ENCODE assay signal across 8 cellular contexts in genomic region chr22:50341977-50342650, GRCh38.
DNase-seq lines count a peak whose midpoint lies in the region; ATAC-seq and TF ChIP-seq lines count a peak whose summit lies in the region.

No MANE protein-coding gene starts in this region.

- H3K27me3 ChIP-seq in NT2/D1 (ENCODE audit: insufficient read depth, insufficient read length) = peaks cover 3% of the 10 kb centered on the region

- TF ChIP-seq CTCF in 22Rv1 (IDR thresholded peaks at IDR 0.05) = peak; percentile 97

- H3K4me3 ChIP-seq in NT2/D1 (ENCODE audit: insufficient read length, low read depth) = peak overlapping the region; percentile 65

- H3K4me1 ChIP-seq in NT2/D1 (ENCODE audit: insufficient read depth, insufficient read length) = peaks cover 11% of the 10 kb centered on the region

- DNase-seq in HPDE6-E6E7 (ENCODE audit: extremely low spot score) (peak; percentile 55), NT2/D1 (ENCODE audit: low read depth, low spot score) (peak; percentile 52), epidermal melanocyte (ENCODE audit: insufficient read length, low spot score) (peak; percentile 47), midbrain (lab: John Stamatoyannopoulos, UW) (peak; percentile 90)
- DNase-seq in activated CD8-positive, alpha-beta memory T cell treated with anti-CD3 and anti-CD28 coated beads, Interleukin-2, amount 50 U/mL, for 48 hours = peak; percentile 97
- peak; percentile 82 for DNase-seq in stimulated activated CD8-positive, alpha-beta memory T cell treated with anti-CD3 and anti-CD28 coated beads, Interleukin-15, amount 100 ng/mL, for 24 hours (ENCODE audit: low read depth)

- peaks cover 5% of the 10 kb centered on the region; the same call in 1 of the 2 replicates for H3K9me3 ChIP-seq in NT2/D1 (ENCODE audit: insufficient read depth, low read length)

- peak; percentile 54 for ATAC-seq in GM18502 (IDR thresholded peaks at IDR 0.05; ENCODE audit: poor library complexity, unreplicated experiment)

- H3K27ac ChIP-seq in 22Rv1 = peak overlapping the region; percentile 96

- peaks cover 7% of the 10 kb centered on the region for H3K36me3 ChIP-seq in NT2/D1 (ENCODE audit: insufficient read depth, insufficient read length, low read length)

- peak overlapping the region; percentile 85 for H3K9ac ChIP-seq in NT2/D1 (ENCODE audit: insufficient read length, low read depth)

Comparison
In these comparisons a context has a peak if more than half of its experiments do, and no peak if none do; other contexts are left out.
1. Peak in every context shown above with its lines: DNase-seq, ATAC-seq, H3K4me3 ChIP-seq and H3K27ac ChIP-seq.
2. DNase-seq: peak in every context shown above with its lines; median percentile 97 in activated CD8-positive, alpha-beta memory T cell treated with anti-CD3 and anti-CD28 coated beads, Interleukin-2, amount 50 U/mL, for 48 hours; 90 in midbrain; 82 in stimulated activated CD8-positive, alpha-beta memory T cell treated with anti-CD3 and anti-CD28 coated beads, Interleukin-15, amount 100 ng/mL, for 24 hours; 55 in HPDE6-E6E7; 52 in NT2/D1; 47 in epidermal melanocyte.